In the genomic region with DNA sequence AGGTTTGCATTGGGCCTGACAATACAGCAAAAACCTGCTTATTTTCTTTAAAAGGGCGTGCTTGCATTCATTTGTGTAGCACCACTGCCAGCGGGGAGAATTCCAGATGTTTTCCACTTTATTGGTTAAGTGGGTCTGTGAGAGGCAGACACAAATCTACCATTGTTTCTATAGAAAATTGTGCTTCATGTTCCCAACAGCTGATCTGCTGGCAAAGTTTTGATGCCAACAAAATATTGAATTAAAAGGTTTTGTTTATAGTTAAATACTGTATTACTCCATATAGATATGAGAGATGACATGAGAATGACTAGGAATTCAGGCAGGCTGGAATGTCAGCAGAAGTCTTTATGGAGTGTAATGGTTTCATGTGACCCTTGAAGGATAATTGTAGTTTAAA, we compare ENCODE assay signal across 24 cellular contexts.
"Had no signal": no experiment of that assay in that cellular context is flagged by ENCODE, and none has a peak within 500 bp of the region (broad histone marks: within the 10 kb centered on the region; RNA-seq: fewer than 3 reads in every experiment).

No MANE protein-coding gene starts in this region.

- H3K9me3 ChIP-seq: MG63, Peyer's patch, SJSA1 had no signal

- H3K27ac ChIP-seq: PC-9, Peyer's patch, SJSA1 had no signal

- H2AFZ ChIP-seq: PC-9 had no signal

- H3K4me3 ChIP-seq: MG63, PC-9, Peyer's patch, SJSA1 had no signal

- H3K4me1 ChIP-seq: Peyer's patch, SJSA1 had no signal

- H3K4me2 ChIP-seq: PC-9 had no signal

- DNase-seq: IMR-90, Karpas-422, KG1, MG63, NCI-H1092, NCI-H1105 treated with DMSO at 0.1 percent for 48 hours, NCI-H1417 treated with DMSO at 0.1 percent for 48 hours, NCI-H146, NCI-H1694 treated with DMSO at 0.1 percent for 48 hours, NCI-H1930, NCI-H2081, NCI-H2107, NCI-H2227 treated with DMSO at 0.1 percent for 48 hours, NCI-H524, NCI-H526 treated with DMSO at 0.1 percent for 48 hours, NCI-H748 treated with DMSO at 0.1 percent for 48 hours, OCI-M1, PC-9, Peyer's patch, Right ventricle myocardium superior, RPMI8226, SIG-M5 had no signal

- H3K27me3 ChIP-seq: MG63, Peyer's patch, SJSA1 had no signal

- ATAC-seq: HepG2 had no signal

- H3K36me3 ChIP-seq: MG63, Peyer's patch, SJSA1 had no signal
